In genomic region chr18:27843783-27844415, GRCh38 we compare ENCODE assay signal across 16 cellular contexts.
DNase-seq lines count a peak whose midpoint lies in the region; ATAC-seq and TF ChIP-seq lines count a peak whose summit lies in the region.
"Had no signal": no experiment of that assay in that cellular context is flagged by ENCODE, and none has a peak within 500 bp of the region (broad histone marks: within the 10 kb centered on the region; RNA-seq: fewer than 3 reads in every experiment).

No MANE protein-coding gene starts in this region.

- WGBS in mesendoderm (ENCODE audit: extremely low coverage, insufficient coverage, low lambda C conversion rate), result no CpG with 5 or more reads among the region's 2 CpGs

- H2BK120ac ChIP-seq in mesendoderm (ENCODE audit: low read depth, low read length), result no peak overlapping the region

- H3K27me3 ChIP-seq in DND-41 (ENCODE audit: insufficient read depth, low read length, poor library complexity) (no peaks in the 10 kb centered on the region), mesendoderm (ENCODE audit: insufficient read depth, low read length, poor library complexity) (no peaks in the 10 kb centered on the region), upper lobe of right lung (no peaks in the 10 kb centered on the region), uterus (no peaks in the 10 kb centered on the region)
- H3K27me3 ChIP-seq: BLaER1 treated with 17β-estradiol and CSF1 and Interleukin-3, amounts not matched to agents 10 nM and 100 nM; body of pancreas had no signal

- H2BK15ac ChIP-seq in mesendoderm (replicated peaks; ENCODE audit: low read depth), result no peak overlapping the region

- DNase-seq in DND-41 (peak; percentile 34), M059J (ENCODE audit: low read depth) (peak; percentile 91), cardiac fibroblast (ENCODE audit: low read depth in 2 of 2) (peak; percentile 37 to 77), mesendoderm (peak; percentile 25), GM20000 (ENCODE audit: low spot score) (no peak), T-helper 9 cell (no peak), upper lobe of right lung (no peak), uterus (no peak)
- DNase-seq: activated CD4-positive, alpha-beta T cell treated with anti-CD3 and anti-CD28 coated beads for 1 hour; body of pancreas; GDM1; KG1; NCI-H2029; stimulated activated naive CD8-positive, alpha-beta T cell treated with anti-CD3 and anti-CD28 coated beads, Interleukin-15, Interleukin-2, amounts not matched to agents 100 U/mL and 50 U/mL, for 24 hours had no signal

- H3K4me2 ChIP-seq in DND-41 (ENCODE audit: insufficient read depth, low read length) (peak overlapping the region; percentile 56), mesendoderm (ENCODE audit: low read length) (no peak overlapping the region)
- H3K4me2 ChIP-seq: BLaER1 treated with 17β-estradiol and CSF1 and Interleukin-3, amounts not matched to agents 10 nM and 100 nM had no signal

- H4K5ac ChIP-seq in mesendoderm (ENCODE audit: low read length), result no peak overlapping the region

- no peak overlapping the region for H3K18ac ChIP-seq in mesendoderm (ENCODE audit: low read length)

- H3K27ac ChIP-seq in DND-41 (ENCODE audit: low read length), result peak overlapping the region; percentile 88
- H3K27ac ChIP-seq in mesendoderm (ENCODE audit: low read depth, low read length), result no peak overlapping the region
- H3K27ac ChIP-seq in upper lobe of right lung, result no peak overlapping the region
- H3K27ac ChIP-seq in uterus, result no peak overlapping the region
- H3K27ac ChIP-seq: BLaER1 treated with 17β-estradiol and CSF1 and Interleukin-3, amounts not matched to agents 10 nM and 100 nM; body of pancreas; epithelial cell of prostate had no signal

- no peak overlapping the region for H3K23ac ChIP-seq in mesendoderm (ENCODE audit: low read length)

- intact Hi-C loops in upper lobe of right lung (cut with DNase I), result no loop called here
- intact Hi-C loops in uterus (cut with DNase I; ENCODE audit: low total_unique reads), result no loop called here

- no peak overlapping the region for H2AK5ac ChIP-seq in mesendoderm (ENCODE audit: low read length)

- H3K79me2 ChIP-seq in DND-41 (ENCODE audit: insufficient read depth, low read length) (no peaks in the 10 kb centered on the region), mesendoderm (ENCODE audit: control insufficient read depth, insufficient read depth, low read length) (no peaks in the 10 kb centered on the region)

- H2AFZ ChIP-seq in DND-41 (ENCODE audit: low read depth, low read length), result no peak overlapping the region

- no peak for TF ChIP-seq POLR2A in uterus (IDR thresholded peaks at IDR 0.05)

- H3K9ac ChIP-seq in DND-41 (ENCODE audit: low read depth, low read length) (peak overlapping the region; percentile 21), mesendoderm (ENCODE audit: low read length) (no peak overlapping the region)
- H3K9ac ChIP-seq: BLaER1 treated with 17β-estradiol and CSF1 and Interleukin-3, amounts not matched to agents 10 nM and 100 nM had no signal

- H3K9me3 ChIP-seq in DND-41 (ENCODE audit: insufficient read depth, low read length, severe bottlenecking) (no peaks in the 10 kb centered on the region), upper lobe of right lung (no peaks in the 10 kb centered on the region), uterus (no peaks in the 10 kb centered on the region)
- H3K9me3 ChIP-seq: BLaER1 treated with 17β-estradiol and CSF1 and Interleukin-3, amounts not matched to agents 10 nM and 100 nM; body of pancreas had no signal

- H3K4me3 ChIP-seq in DND-41 (ENCODE audit: low read depth in 1 of 2, low read length in 2 of 2) (peak overlapping the region in 1 of 2 experiments; percentile 23; a peak in 1 of 4 replicates), cardiac fibroblast (replicated peaks in 1 of 2; ENCODE audit: low read depth in 2 of 2, low read length in 2 of 2) (no peak overlapping the region), mesendoderm (ENCODE audit: low read length) (no peak overlapping the region), upper lobe of right lung (no peak overlapping the region), uterus (no peak overlapping the region)
- H3K4me3 ChIP-seq: BLaER1 treated with 17β-estradiol and CSF1 and Interleukin-3, amounts not matched to agents 10 nM and 100 nM; body of pancreas had no signal

- no peak overlapping the region for H3K56ac ChIP-seq in mesendoderm (ENCODE audit: low read length)

- TF ChIP-seq CTCF in DND-41 (IDR thresholded peaks at IDR 0.05; ENCODE audit: borderline replicate concordance, extremely low read depth, low read length, poor library complexity, severe bottlenecking) (no peak), cardiac fibroblast (IDR thresholded peaks at IDR 0.05; ENCODE audit: low read depth, low read length) (no peak), GM20000 (IDR thresholded peaks at IDR 0.05; ENCODE audit: extremely low read depth, missing control alignments) (no peak), upper lobe of right lung (IDR thresholded peaks at IDR 0.05) (no peak), uterus (IDR thresholded peaks at IDR 0.05) (no peak)

- H3K4ac ChIP-seq in mesendoderm (ENCODE audit: low read depth, low read length), result no peak overlapping the region

- H4K20me1 ChIP-seq in DND-41 (ENCODE audit: insufficient read depth, low read length), result no peaks in the 10 kb centered on the region
- H4K20me1 ChIP-seq: BLaER1 treated with 17β-estradiol and CSF1 and Interleukin-3, amounts not matched to agents 10 nM and 100 nM had no signal

- no peaks in the 10 kb centered on the region for H3K79me1 ChIP-seq in mesendoderm (ENCODE audit: low read length)

- H3K36me3 ChIP-seq in DND-41 (ENCODE audit: insufficient read depth, low read length), result no peaks in the 10 kb centered on the region
- H3K36me3 ChIP-seq in mesendoderm (ENCODE audit: control insufficient read depth, insufficient read depth, low read length), result no peaks in the 10 kb centered on the region
- H3K36me3 ChIP-seq in upper lobe of right lung, result no peaks in the 10 kb centered on the region
- no peaks in the 10 kb centered on the region for H3K36me3 ChIP-seq in uterus
- H3K36me3 ChIP-seq: BLaER1 treated with 17β-estradiol and CSF1 and Interleukin-3, amounts not matched to agents 10 nM and 100 nM had no signal

- ATAC-seq in DND-41 (ENCODE audit: insufficient read depth, low read depth) (peak; percentile 65), upper lobe of right lung (no peak)
- ATAC-seq: body of pancreas; stimulated activated naive CD8-positive, alpha-beta T cell treated with anti-CD3 and anti-CD28 coated beads, Interleukin-15, Interleukin-2, amounts not matched to agents 100 U/mL and 50 U/mL, for 24 hours had no signal

- no peak overlapping the region for H4K8ac ChIP-seq in mesendoderm (ENCODE audit: low read depth, low read length)

- H2BK5ac ChIP-seq in mesendoderm (ENCODE audit: low read length), result no peak overlapping the region

- H3K4me1 ChIP-seq in DND-41 (ENCODE audit: insufficient read depth, low read length) (peaks cover 49% of the 10 kb centered on the region), mesendoderm (ENCODE audit: control insufficient read depth, low read depth, low read length) (no peaks in the 10 kb centered on the region), upper lobe of right lung (no peaks in the 10 kb centered on the region), uterus (no peaks in the 10 kb centered on the region)
- H3K4me1 ChIP-seq: BLaER1 treated with 17β-estradiol and CSF1 and Interleukin-3, amounts not matched to agents 10 nM and 100 nM; body of pancreas had no signal

Comparison
In these comparisons a context has a peak if more than half of its experiments do, and no peak if none do; other contexts are left out.
1. DNase-seq: peak in DND-41 (single experiment), M059J (single experiment), cardiac fibroblast (2 of 2) and mesendoderm (single experiment); none in GM20000 (single experiment), T-helper 9 cell (single experiment), upper lobe of right lung (single experiment) and uterus (0 of 2).